In genomic region chr7:30646154-30646553, GRCh38 we compare ENCODE assay signal across 22 cellular contexts. TPM values are rescaled to one million over a fixed set of nuclear protein-coding genes. Genes with fewer than 3 reads are reported as not detected.
"Had no signal": no experiment of that assay in that cellular context is flagged by ENCODE, and none has a peak within 500 bp of the region (broad histone marks: within the 10 kb centered on the region; RNA-seq: fewer than 3 reads in every experiment).

No MANE protein-coding gene starts in this region.

- H3K36me3 ChIP-seq: cardiac muscle cell, right lobe of liver, thoracic aorta, upper lobe of left lung had no signal

- H3K4me1 ChIP-seq: right lobe of liver, upper lobe of left lung had no signal

- H3K27me3 ChIP-seq: cardiac muscle cell, right lobe of liver, upper lobe of left lung had no signal

- ATAC-seq: activated T-cell treated with anti-CD3 and anti-CD28 coated beads, Interleukin-2, amount 50 U/mL, for 72 hours; effector memory CD8-positive, alpha-beta T cell; left cardiac atrium had no signal

- DNase-seq: activated CD4-positive, alpha-beta T cell treated with anti-CD3 and anti-CD28 coated beads for 1 hour; activated effector memory CD4-positive, alpha-beta T cell treated with anti-CD3 and anti-CD28 coated beads, Interleukin-2, amount 50 U/mL, for 16 hours; activated T-cell treated with anti-CD3 and anti-CD28 coated beads, Interleukin-2, amount 50 U/mL, for 72 hours; amniotic stem cell; effector memory CD8-positive, alpha-beta T cell; foreskin fibroblast; glutamatergic neuron; hippocampal formation; left cardiac atrium; mammary epithelial cell; right lobe of liver; stimulated activated CD4-positive, alpha-beta T cell treated with anti-CD3 and anti-CD28 coated beads, Interleukin-4, amount 100 ng/mL, for 1 hour; WERI-Rb-1 had no signal

- H3K4me2 ChIP-seq: smooth muscle cell had no signal

- H3K4me3 ChIP-seq: cardiac muscle cell, right lobe of liver, smooth muscle cell, thoracic aorta, upper lobe of left lung had no signal

- H3K9me3 ChIP-seq: right lobe of liver, thoracic aorta, upper lobe of left lung had no signal

- H3K27ac ChIP-seq: cardiac muscle cell, right lobe of liver, thoracic aorta, upper lobe of left lung, WERI-Rb-1 had no signal

RNA-seq across cellular contexts. Expression of gene CRHR2, which starts 36.1 kb away (rescaled TPM):
- total RNA-seq: activated naive CD4-positive, alpha-beta T cell treated with anti-CD3 and anti-CD28 coated beads, Interleukin-2, amount 50 U/mL, for 72 hours; activated T-cell treated with anti-CD3 and anti-CD28 coated beads, Interleukin-2, amount 50 U/mL, for 72 hours; dermis microvascular lymphatic vessel endothelial cell; mammary epithelial cell; mononuclear cell; pulmonary artery endothelial cell; right lobe of liver; smooth muscle cell; T-helper 2 cell treated with Interferon-gamma antibody and Interleukin-4, amounts not matched to agents 100 ng/mL and 5 ng/mL, for 36 hours had no signal
- polyA plus RNA-seq: mammary epithelial cell had no signal
